21 cellular contexts compared by ENCODE assay signal in genomic region chr1:58944439-58944838, GRCh38.
"Had no signal": no experiment of that assay in that cellular context is flagged by ENCODE, and none has a peak within 500 bp of the region (broad histone marks: within the 10 kb centered on the region; RNA-seq: fewer than 3 reads in every experiment).

No MANE protein-coding gene starts in this region.

- H3K27me3 Mint-ChIP-seq: activated CD4-positive, alpha-beta memory T cell treated with anti-CD3 and anti-CD28 coated beads for 36 hours; stimulated activated naive B cell treated with anti-CD40 and anti-IgM and Interleukin-4, amounts not matched to agents 10 μg/mL and 1 μg/mL and 100 μg/mL, for 72 hours had no signal

- H3K27ac ChIP-seq: brain microvascular endothelial cell, colonic mucosa, foreskin keratinocyte, lower lobe of right lung, sigmoid colon, SK-N-MC, thyroid gland had no signal

- FAIRE-seq: keratinocyte had no signal

- H3K4me3 Mint-ChIP-seq: activated CD4-positive, alpha-beta memory T cell treated with anti-CD3 and anti-CD28 coated beads for 36 hours; nephron progenitor cell; stimulated activated naive B cell treated with anti-CD40 and anti-IgM and Interleukin-4, amounts not matched to agents 10 μg/mL and 1 μg/mL and 100 μg/mL, for 72 hours had no signal

- H3K36me3 ChIP-seq: brain microvascular endothelial cell, colonic mucosa, lower lobe of right lung, sigmoid colon, spleen, thyroid gland had no signal

- H3K9me3 Mint-ChIP-seq: activated CD4-positive, alpha-beta memory T cell treated with anti-CD3 and anti-CD28 coated beads for 36 hours had no signal

- H3K4me1 ChIP-seq: colonic mucosa had no signal

- H3K27ac Mint-ChIP-seq: stimulated activated naive B cell treated with anti-CD40 and anti-IgM and Interleukin-4, amounts not matched to agents 10 μg/mL and 1 μg/mL and 100 μg/mL, for 72 hours had no signal

- H3K27me3 ChIP-seq: brain microvascular endothelial cell, colonic mucosa, foreskin keratinocyte, sigmoid colon, spleen, thyroid gland had no signal

- H3K9me3 ChIP-seq: colonic mucosa, lower lobe of right lung, sigmoid colon, thyroid gland had no signal

- ATAC-seq: lower lobe of right lung; stimulated activated naive B cell treated with anti-CD40 and anti-IgM and Interleukin-4, amounts not matched to agents 10 μg/mL and 1 μg/mL and 100 μg/mL, for 72 hours had no signal

- H3K4me3 ChIP-seq: colonic mucosa, lower lobe of right lung, sigmoid colon, SK-N-MC, spleen, thyroid gland had no signal

- DNase-seq: activated CD4-positive, alpha-beta memory T cell treated with anti-CD3 and anti-CD28 coated beads for 36 hours; activated naive CD4-positive, alpha-beta T cell; aorta; brain microvascular endothelial cell; central memory CD4-positive, alpha-beta T cell; colonic mucosa; foreskin keratinocyte; glutamatergic neuron; hypothalamus; lower lobe of right lung; nephron progenitor cell; occipital lobe; posterior cingulate gyrus; sigmoid colon; spleen; stimulated activated CD4-positive, alpha-beta T cell treated with anti-CD3 and anti-CD28 coated beads, Interleukin-4, amount 100 ng/mL, for 4 hours; stimulated activated naive B cell treated with anti-CD40 and anti-IgM and Interleukin-4, amounts not matched to agents 10 μg/mL and 1 μg/mL and 100 μg/mL, for 72 hours; T-helper 9 cell; thyroid gland had no signal

- H3K36me3 Mint-ChIP-seq: activated CD4-positive, alpha-beta memory T cell treated with anti-CD3 and anti-CD28 coated beads for 36 hours; stimulated activated naive B cell treated with anti-CD40 and anti-IgM and Interleukin-4, amounts not matched to agents 10 μg/mL and 1 μg/mL and 100 μg/mL, for 72 hours had no signal
